ENCODE assay signal across 13 cellular contexts in genomic region chr13:113129921-113130750, GRCh38. TPM values are rescaled to one million over a fixed set of nuclear protein-coding genes. Genes with fewer than 3 reads are reported as not detected.
DNase-seq lines count a peak whose midpoint lies in the region; ATAC-seq and TF ChIP-seq lines count a peak whose summit lies in the region.
"Had no signal": no experiment of that assay in that cellular context is flagged by ENCODE, and none has a peak within 500 bp of the region (broad histone marks: within the 10 kb centered on the region; RNA-seq: fewer than 3 reads in every experiment).

No MANE protein-coding gene starts in this region.

- no CpG with 5 or more reads among the region's 60 CpGs for WGBS in neuronal stem cell (ENCODE audit: extremely low coverage in 2 of 2, insufficient read length in 2 of 2, insufficient replicate concordance in 1 of 2), 2 donors

- H2AFZ ChIP-seq in neuronal stem cell (ENCODE audit: low read length): no peak overlapping the region

- H2BK5ac ChIP-seq in neuronal stem cell (ENCODE audit: low read length): no peak overlapping the region

- peaks cover 0 to 7% (median 0%) of the 10 kb centered on the region in 3 experiments for H3K27me3 ChIP-seq in neuronal stem cell (ENCODE audit: control insufficient read depth in 3 of 3, insufficient read depth in 3 of 3, low read depth in 1 of 3, low read length in 3 of 3)
- peaks cover 12% of the 10 kb centered on the region for H3K27me3 ChIP-seq in upper lobe of right lung

- ATAC-seq in upper lobe of right lung: peak; percentile 46

- no peaks in the 10 kb centered on the region for H3K4me1 ChIP-seq in neuronal stem cell (ENCODE audit: control insufficient read depth in 2 of 2, insufficient read depth in 1 of 2, low read depth in 1 of 2, low read length in 2 of 2)
- H3K4me1 ChIP-seq in upper lobe of right lung: no peaks in the 10 kb centered on the region
- H3K4me1 ChIP-seq: BE2C had no signal

- H3K4me3 ChIP-seq in fibroblast of pulmonary artery (replicated peaks; ENCODE audit: low read depth, low read length): peak overlapping the region; percentile 25
- peak overlapping the region in 1 of 2 donors; percentile 35 for H3K4me3 ChIP-seq in neuronal stem cell (ENCODE audit: low read length in 2 of 2)
- H3K4me3 ChIP-seq in upper lobe of right lung: no peak overlapping the region

- no peaks in the 10 kb centered on the region for H3K79me1 ChIP-seq in neuronal stem cell (ENCODE audit: low read depth, low read length)

- no peak overlapping the region for H2BK12ac ChIP-seq in neuronal stem cell (ENCODE audit: low read length)

- no peak for TF ChIP-seq CTCF in fibroblast of pulmonary artery (IDR thresholded peaks at IDR 0.05; ENCODE audit: low read length, missing control alignments)
- TF ChIP-seq CTCF in upper lobe of right lung (IDR thresholded peaks at IDR 0.05): no peak

- H3K9me3 ChIP-seq in neuronal stem cell (replicated peaks in 1 of 2; ENCODE audit: control insufficient read depth in 2 of 2, insufficient read depth in 1 of 2, low read depth in 1 of 2, low read length in 2 of 2) (no peaks in the 10 kb centered on the region), upper lobe of right lung (no peaks in the 10 kb centered on the region)
- H3K9me3 ChIP-seq: BE2C had no signal

- H3K4me2 ChIP-seq in neuronal stem cell (ENCODE audit: insufficient read depth, low read length, poor library complexity, severe bottlenecking): no peak overlapping the region

- H3K36me3 ChIP-seq in neuronal stem cell (replicated peaks in 1 of 2; ENCODE audit: control insufficient read depth in 2 of 2, insufficient read depth in 2 of 2, low read length in 2 of 2) (no peaks in the 10 kb centered on the region), upper lobe of right lung (no peaks in the 10 kb centered on the region)
- H3K36me3 ChIP-seq: BE2C had no signal

- no peak overlapping the region for H2BK120ac ChIP-seq in neuronal stem cell (ENCODE audit: low read depth, low read length)

- no peak overlapping the region for H2BK15ac ChIP-seq in neuronal stem cell (ENCODE audit: low read length)

- H3K27ac ChIP-seq in neuronal stem cell (replicated peaks; ENCODE audit: low read length) (no peak overlapping the region), upper lobe of right lung (no peak overlapping the region)

- DNase-seq in activated naive CD4-positive, alpha-beta T cell treated with Interleukin-2 at 50 U/mL for 16 hours: peak; percentile 48
- DNase-seq in activated naive CD4-positive, alpha-beta T cell (lab: John Stamatoyannopoulos, UW): no peak
- DNase-seq in fibroblast of pulmonary artery (ENCODE audit: low read depth) (peak; percentile 41), neuronal stem cell (ENCODE audit: low spot score) (no peak), upper lobe of right lung (peak; percentile 65), NOMO-1 treated with DMSO at 0.1 percent for 48 hours (lab: John Stamatoyannopoulos, UW; ENCODE audit: unreplicated experiment) (no peak), GOT3 (lab: John Stamatoyannopoulos, UW) (no peak), NCI-H526 treated with DMSO at 0.1 percent for 48 hours (lab: John Stamatoyannopoulos, UW) (no peak)
- DNase-seq: BE2C, NCI-H69 had no signal

- intact Hi-C loops in upper lobe of right lung (cut with DNase I): no loop called here

- H3K18ac ChIP-seq in neuronal stem cell (ENCODE audit: low read length): peak overlapping the region; percentile 20

- peak overlapping the region; percentile 72 for H3K14ac ChIP-seq in neuronal stem cell (ENCODE audit: low read length)

- no peak overlapping the region for H4K8ac ChIP-seq in neuronal stem cell (ENCODE audit: low read depth, low read length)

- no peak overlapping the region for H3K4ac ChIP-seq in neuronal stem cell (ENCODE audit: low read length)

- no peak overlapping the region for H3K9ac ChIP-seq in neuronal stem cell (ENCODE audit: low read depth, low read length, poor library complexity)

- H4K91ac ChIP-seq in neuronal stem cell (ENCODE audit: low read depth, low read length, poor library complexity): no peak overlapping the region

- peak overlapping the region; percentile 51 for H3K23ac ChIP-seq in neuronal stem cell (ENCODE audit: low read depth, low read length, poor library complexity)

- H2AK5ac ChIP-seq in neuronal stem cell (ENCODE audit: low read depth, low read length): peak overlapping the region; percentile 61

RNA-seq across cellular contexts. Expression of gene F10, which starts 7.5 kb away (rescaled TPM):
- polyA plus RNA-seq in neuronal stem cell (2013, experiment 1 of 2): 3.9 TPM
- polyA plus RNA-seq in neuronal stem cell (2013, experiment 2 of 2): 3.2 TPM
- 7.9 TPM for total RNA-seq in upper lobe of right lung
- total RNA-seq: glomerular endothelial cell; natural killer cell treated with Interleukin-12 subunit alpha and Interleukin-12 subunit beta and Interleukin-15 and Interleukin-18, amount 100 ng/mL, for 72 hours had no signal

RNA-seq across cellular contexts. Expression of gene F7, which starts 24.5 kb away (rescaled TPM):
- polyA plus RNA-seq in neuronal stem cell (2013, experiment 1 of 2): 0.68 TPM
- polyA plus RNA-seq in neuronal stem cell (2013, experiment 2 of 2): 0.62 TPM
- 0.61 TPM for total RNA-seq in upper lobe of right lung
- total RNA-seq: glomerular endothelial cell; LHCN-M2; natural killer cell treated with Interleukin-12 subunit alpha and Interleukin-12 subunit beta and Interleukin-15 and Interleukin-18, amount 100 ng/mL, for 72 hours had no signal

RNA-seq across cellular contexts. Expression of gene PROZ, which starts 28.3 kb away (rescaled TPM):
- 0.13 TPM for polyA plus RNA-seq in neuronal stem cell (2013, experiment 1 of 2)
- polyA plus RNA-seq in neuronal stem cell (2013, experiment 2 of 2): 0.06 TPM
- not detected for total RNA-seq in upper lobe of right lung
- total RNA-seq: glomerular endothelial cell; LHCN-M2; natural killer cell treated with Interleukin-12 subunit alpha and Interleukin-12 subunit beta and Interleukin-15 and Interleukin-18, amount 100 ng/mL, for 72 hours had no signal

Comparison
In these comparisons a context has a peak if more than half of its experiments do, and no peak if none do; other contexts are left out.
1. DNase-seq: peak in activated naive CD4-positive, alpha-beta T cell treated with Interleukin-2 at 50 U/mL for 16 hours (single experiment), fibroblast of pulmonary artery (single experiment) and upper lobe of right lung (single experiment); none in activated naive CD4-positive, alpha-beta T cell (0 of 4), neuronal stem cell (single experiment), NOMO-1 treated with DMSO at 0.1 percent for 48 hours (single experiment), GOT3 (single experiment) and NCI-H526 treated with DMSO at 0.1 percent for 48 hours (single experiment).